ENCODE assay signal across 33 cellular contexts in genomic region chr5:92500752-92501151, GRCh38.
"Had no signal": no experiment of that assay in that cellular context is flagged by ENCODE, and none has a peak within 500 bp of the region (broad histone marks: within the 10 kb centered on the region; RNA-seq: fewer than 3 reads in every experiment).

No MANE protein-coding gene starts in this region.

- H3K27ac ChIP-seq: brain microvascular endothelial cell, cardiac muscle cell, WERI-Rb-1 had no signal

- H3K4me3 ChIP-seq: cardiac muscle cell had no signal

- DNase-seq: activated CD4-positive, alpha-beta memory T cell treated with anti-CD3 and anti-CD28 coated beads, Interleukin-2, amount 10 ng/mL, durations not matched to agents 7 days and 5 days; activated CD4-positive, alpha-beta T cell treated with anti-CD3 and anti-CD28 coated beads for 1 hour; activated CD4-positive, alpha-beta T cell treated with anti-CD3 and anti-CD28 coated beads for 48 hours; activated CD4-positive, CD25-positive, alpha-beta regulatory T cell; activated CD8-positive, alpha-beta memory T cell treated with anti-CD3 and anti-CD28 coated beads for 24 hours; activated CD8-positive, alpha-beta memory T cell treated with anti-CD3 and anti-CD28 coated beads, Interleukin-2, amount 10 ng/mL, durations not matched to agents 7 days and 5 days; activated CD8-positive, alpha-beta memory T cell treated with anti-CD3 and anti-CD28 coated beads, Interleukin-2, amount 50 U/mL, for 48 hours; activated effector memory CD4-positive, alpha-beta T cell treated with Interleukin-2 at 50 U/mL for 16 hours; activated naive CD4-positive, alpha-beta T cell treated with anti-CD3 and anti-CD28 coated beads, Interleukin-2, amount 10 ng/mL, durations not matched to agents 7 days and 5 days; activated naive CD8-positive, alpha-beta T cell treated with anti-CD3 and anti-CD28 coated beads, Interleukin-2, amount 50 U/mL, for 24 hours; activated T-cell treated with anti-CD3 and anti-CD28 coated beads, Interleukin-2, amount 50 U/mL, for 48 hours; anterior cingulate cortex; brain microvascular endothelial cell; KG1; NCI-H1092 treated with DMSO at 0.1 percent for 48 hours; NCI-H1417; NCI-H146; NCI-H187; NCI-H2029 treated with DMSO at 0.1 percent for 48 hours; NCI-H2171 treated with DMSO at 0.1 percent for 48 hours; NCI-H226; NCI-H446 treated with DMSO at 0.1 percent for 48 hours; NCI-H524; NCI-H69; NCI-H82; PC-3; Right ventricle myocardium superior; SW 1271; T-helper 1 cell; T-helper 2 cell; T1000; WERI-Rb-1 had no signal

- ATAC-seq: activated CD8-positive, alpha-beta memory T cell treated with anti-CD3 and anti-CD28 coated beads, Interleukin-2, amount 10 ng/mL, durations not matched to agents 7 days and 5 days; activated naive CD8-positive, alpha-beta T cell treated with anti-CD3 and anti-CD28 coated beads, Interleukin-2, amount 50 U/mL, for 24 hours; PC-3 had no signal

- H3K36me3 ChIP-seq: brain microvascular endothelial cell, cardiac muscle cell, WERI-Rb-1 had no signal

- H3K27me3 ChIP-seq: brain microvascular endothelial cell, cardiac muscle cell had no signal
